ENCODE assay signal across 22 cellular contexts in the genomic region with DNA sequence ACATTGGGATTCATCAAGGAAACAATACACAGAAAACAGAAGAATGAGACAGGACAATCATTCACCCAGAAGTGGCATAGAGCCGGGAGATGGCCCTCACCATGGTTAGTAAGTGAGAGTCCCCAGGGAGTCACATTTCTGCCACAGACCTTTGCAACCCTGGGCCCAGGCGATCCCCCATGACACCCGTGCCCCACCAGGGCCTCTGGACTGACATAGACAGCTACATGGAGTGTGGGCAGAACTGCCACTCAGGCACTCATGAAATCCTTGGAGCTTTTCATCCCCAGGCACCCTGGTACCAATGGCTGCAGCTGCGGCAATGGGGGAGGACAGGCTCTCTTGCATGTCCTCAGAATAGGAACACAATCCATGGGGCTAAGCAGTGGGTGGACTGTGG.
"Had no signal": no experiment of that assay in that cellular context is flagged by ENCODE, and none has a peak within 500 bp of the region (broad histone marks: within the 10 kb centered on the region; RNA-seq: fewer than 3 reads in every experiment).

No MANE protein-coding gene starts in this region.

- H3K79me2 ChIP-seq: hepatocyte had no signal

- DNase-seq: cerebellar nuclear complex; dermis blood vessel endothelial cell; dorsolateral prefrontal cortex; effector CD4-positive, alpha-beta T cell; effector memory CD4-positive, alpha-beta T cell; foreskin keratinocyte; heart left ventricle; hypothalamus; immature natural killer cell; islet precursor cell; left cardiac atrium; left ventricle myocardium superior; lower lobe of right lung; midbrain had no signal

- H3K27ac ChIP-seq: coronary artery, dorsolateral prefrontal cortex, esophagus muscularis mucosa, foreskin keratinocyte, gastroesophageal sphincter, heart left ventricle, hepatocyte, left lung, lower lobe of right lung had no signal

- H3K4me1 ChIP-seq: esophagus muscularis mucosa, foreskin keratinocyte, gastroesophageal sphincter, heart left ventricle, left lung, lower lobe of right lung had no signal

- H3K4me2 ChIP-seq: hepatocyte had no signal

- ATAC-seq: foreskin keratinocyte, gastroesophageal sphincter, left cardiac atrium, left lung, left ventricle myocardium superior had no signal

- H3K4me3 ChIP-seq: coronary artery, dorsolateral prefrontal cortex, esophagus muscularis mucosa, gastroesophageal sphincter, heart left ventricle, hepatocyte, left lung, lower lobe of right lung had no signal

- FAIRE-seq: colon, endothelial cell of umbilical vein, frontal cortex had no signal

- H2AFZ ChIP-seq: hepatocyte had no signal

- H3K9me3 ChIP-seq: lower lobe of right lung had no signal

- H3K36me3 ChIP-seq: esophagus muscularis mucosa, heart left ventricle, left lung, lower lobe of right lung had no signal

- H3K27me3 ChIP-seq: dorsolateral prefrontal cortex, esophagus muscularis mucosa, foreskin keratinocyte, gastroesophageal sphincter, heart left ventricle, hepatocyte, left lung had no signal
